ENCODE assay signal across 29 cellular contexts in the genomic region with DNA sequence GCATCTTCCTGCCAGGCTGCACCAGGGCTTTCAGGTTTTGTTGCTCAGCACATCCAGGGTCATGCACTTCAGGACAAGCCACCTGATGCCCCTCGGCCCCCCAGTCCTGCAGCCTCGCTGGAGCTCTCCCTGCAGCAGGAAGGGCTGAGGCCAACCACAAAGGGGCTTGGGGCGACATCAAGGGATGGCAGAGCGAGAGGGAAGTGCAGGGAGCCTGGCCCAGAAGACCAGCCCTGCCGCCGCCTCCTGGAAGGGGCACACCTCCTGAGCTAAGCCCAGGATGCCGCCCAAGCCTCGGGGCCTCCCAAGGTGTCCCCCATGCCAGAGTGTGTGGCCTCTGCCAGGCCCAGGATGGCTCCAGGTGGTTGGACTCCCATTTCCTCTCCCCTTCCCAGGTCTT.
"Had no signal": no experiment of that assay in that cellular context is flagged by ENCODE, and none has a peak within 500 bp of the region (broad histone marks: within the 10 kb centered on the region; RNA-seq: fewer than 3 reads in every experiment).

No MANE protein-coding gene starts in this region.

- H3K36me3 Mint-ChIP-seq: natural killer cell treated with Interleukin-12 subunit alpha and Interleukin-12 subunit beta and Interleukin-15 and Interleukin-18, amount 100 ng/mL, for 72 hours had no signal

- H3K9me3 ChIP-seq: pancreas, psoas muscle, right lobe of liver, sigmoid colon, suprapubic skin, testis, tibial artery, transverse colon, upper lobe of right lung, uterus had no signal

- H3K4me3 Mint-ChIP-seq: naive B cell; naive thymus-derived CD8-positive, alpha-beta T cell; natural killer cell treated with Interleukin-12 subunit alpha and Interleukin-12 subunit beta and Interleukin-15 and Interleukin-18, amount 100 ng/mL, for 72 hours; nephron progenitor cell; neural crest cell; stimulated activated memory B cell treated with anti-CD40 and anti-IgM and Interleukin-4, amounts not matched to agents 10 μg/mL and 1 μg/mL and 100 μg/mL, for 72 hours; stimulated activated naive CD8-positive, alpha-beta T cell treated with anti-CD3 and anti-CD28 coated beads, Interleukin-15, amount 100 ng/mL, for 72 hours; type B pancreatic cell had no signal

- H3K27me3 ChIP-seq: pancreas, right lobe of liver, sigmoid colon, suprapubic skin, testis, tibial artery, transverse colon, upper lobe of right lung, uterus had no signal

- H3K27ac Mint-ChIP-seq: naive thymus-derived CD8-positive, alpha-beta T cell; natural killer cell treated with Interleukin-12 subunit alpha and Interleukin-12 subunit beta and Interleukin-15 and Interleukin-18, amount 100 ng/mL, for 72 hours; nephron progenitor cell; progenitor cell of endocrine pancreas; stimulated activated memory B cell treated with anti-CD40 and anti-IgM and Interleukin-4, amounts not matched to agents 10 μg/mL and 1 μg/mL and 100 μg/mL, for 72 hours; type B pancreatic cell had no signal

- H3K27ac ChIP-seq: pancreas, psoas muscle, right lobe of liver, sigmoid colon, suprapubic skin, testis, tibial artery, transverse colon, upper lobe of right lung, uterus had no signal

- H3K4me3 ChIP-seq: pancreas, psoas muscle, right lobe of liver, sigmoid colon, suprapubic skin, testis, tibial artery, transverse colon, upper lobe of right lung, uterus had no signal

- H3K4me1 Mint-ChIP-seq: naive B cell; stimulated activated memory B cell treated with anti-CD40 and anti-IgM and Interleukin-4, amounts not matched to agents 10 μg/mL and 1 μg/mL and 100 μg/mL, for 72 hours had no signal

- H3K4me1 ChIP-seq: pancreas, psoas muscle, right lobe of liver had no signal

- H3K9me3 Mint-ChIP-seq: naive B cell; naive thymus-derived CD8-positive, alpha-beta T cell; natural killer cell treated with Interleukin-12 subunit alpha and Interleukin-12 subunit beta and Interleukin-15 and Interleukin-18, amount 100 ng/mL, for 72 hours; nephron progenitor cell; neural crest cell; stimulated activated memory B cell treated with anti-CD40 and anti-IgM and Interleukin-4, amounts not matched to agents 10 μg/mL and 1 μg/mL and 100 μg/mL, for 72 hours; stimulated activated naive CD8-positive, alpha-beta T cell treated with anti-CD3 and anti-CD28 coated beads, Interleukin-15, amount 100 ng/mL, for 72 hours; type B pancreatic cell had no signal

- H3K27me3 Mint-ChIP-seq: naive B cell; naive thymus-derived CD8-positive, alpha-beta T cell; natural killer cell treated with Interleukin-12 subunit alpha and Interleukin-12 subunit beta and Interleukin-15 and Interleukin-18, amount 100 ng/mL, for 72 hours; progenitor cell of endocrine pancreas; stimulated activated memory B cell treated with anti-CD40 and anti-IgM and Interleukin-4, amounts not matched to agents 10 μg/mL and 1 μg/mL and 100 μg/mL, for 72 hours; stimulated activated naive CD8-positive, alpha-beta T cell treated with anti-CD3 and anti-CD28 coated beads, Interleukin-15, amount 100 ng/mL, for 72 hours; type B pancreatic cell had no signal

- DNase-seq: naive B cell; nephron progenitor cell; occipital lobe; psoas muscle; right lobe of liver; sigmoid colon; small intestine; stimulated activated CD4-positive, alpha-beta T cell treated with anti-CD3 and anti-CD28 coated beads, Interleukin-15, amount 100 ng/mL, for 24 hours; stimulated activated CD4-positive, alpha-beta T cell treated with anti-CD3 and anti-CD28 coated beads, Interleukin-2, amount 100 ng/mL, for 24 hours; stimulated activated CD4-positive, alpha-beta T cell treated with anti-CD3 and anti-CD28 coated beads, Interleukin-4, amount 100 ng/mL, for 1 hour; stimulated activated CD4-positive, alpha-beta T cell treated with anti-CD3 and anti-CD28 coated beads, Interleukin-4, amount 100 ng/mL, for 4 hours; stimulated activated CD8-positive, alpha-beta memory T cell treated with anti-CD3 and anti-CD28 coated beads, Interleukin-4, amount 100 ng/mL, for 48 hours; stimulated activated naive CD4-positive, alpha-beta T cell; stimulated activated naive CD8-positive, alpha-beta T cell treated with anti-CD3 and anti-CD28 coated beads, Interleukin-15, amount 100 ng/mL, for 72 hours; stimulated activated naive CD8-positive, alpha-beta T cell treated with anti-CD3 and anti-CD28 coated beads, Interleukin-15, Interleukin-2, amounts not matched to agents 100 U/mL and 50 U/mL, for 24 hours; substantia nigra; testis; tibial artery; transverse colon; upper lobe of right lung; uterus had no signal

- H3K36me3 ChIP-seq: transverse colon, uterus had no signal
